ENCODE assay signal across 14 cellular contexts in genomic region chr11:61111786-61112517, GRCh38. TPM values are rescaled to one million over a fixed set of nuclear protein-coding genes. Genes with fewer than 3 reads are reported as not detected.
DNase-seq lines count a peak whose midpoint lies in the region; ATAC-seq and TF ChIP-seq lines count a peak whose summit lies in the region.
"Had no signal": no experiment of that assay in that cellular context is flagged by ENCODE, and none has a peak within 500 bp of the region (broad histone marks: within the 10 kb centered on the region; RNA-seq: fewer than 3 reads in every experiment).

No MANE protein-coding gene starts in this region.

- intact Hi-C loops in prostate gland (cut with DNase I): no loop called here

- peak overlapping the region; percentile 96 for H3K27ac Mint-ChIP-seq in activated CD4-positive, alpha-beta memory T cell treated with anti-CD3 and anti-CD28 coated beads, Interleukin-2, amount 10 ng/mL, durations not matched to agents 7 days and 5 days
- peak overlapping the region; percentile 98 for H3K27ac Mint-ChIP-seq in activated naive CD8-positive, alpha-beta T cell treated with anti-CD3 and anti-CD28 coated beads, Interleukin-2, amount 50 U/mL, for 24 hours

- DNase-seq in Jurkat, Clone E6-1 (ENCODE audit: low read depth, low spot score): peak; percentile 75
- DNase-seq in activated CD4-positive, alpha-beta memory T cell treated with anti-CD3 and anti-CD28 coated beads, Interleukin-2, amount 10 ng/mL, durations not matched to agents 7 days and 5 days: peak; percentile 84
- peak; percentile 59 for DNase-seq in activated naive CD8-positive, alpha-beta T cell treated with anti-CD3 and anti-CD28 coated beads, Interleukin-2, amount 50 U/mL, for 24 hours
- peak in 2 of 3 donors; percentile 64 to 69 for DNase-seq in stimulated activated CD4-positive, alpha-beta T cell treated with anti-CD3 and anti-CD28 coated beads, TNF-alpha, amount 100 ng/mL, for 48 hours (ENCODE audit: low read depth in 3 of 3)
- DNase-seq in prostate gland (ENCODE audit: low spot score): no peak
- no peak for DNase-seq in cerebellar nuclear complex (lab: John Stamatoyannopoulos, UW)
- DNase-seq in WERI-Rb-1: no peak
- DNase-seq: hippocampal formation, mesenchymal stem cell, NCI-H1092 treated with DMSO at 0.1 percent for 48 hours, NCI-H69, Right ventricle myocardium superior had no signal

- no peaks in the 10 kb centered on the region for H3K27me3 ChIP-seq in prostate gland (replicated peaks; ENCODE audit: insufficient read depth)
- H3K27me3 ChIP-seq in WERI-Rb-1 (ENCODE audit: insufficient read depth, low read depth, severe bottlenecking): no peaks in the 10 kb centered on the region

- peak; percentile 95 for ATAC-seq in activated naive CD8-positive, alpha-beta T cell treated with anti-CD3 and anti-CD28 coated beads, Interleukin-2, amount 50 U/mL, for 24 hours
- ATAC-seq in HG02798 (IDR thresholded peaks at IDR 0.05; ENCODE audit: poor library complexity, unreplicated experiment): no peak

- H3K27me3 Mint-ChIP-seq in activated CD4-positive, alpha-beta memory T cell treated with anti-CD3 and anti-CD28 coated beads, Interleukin-2, amount 10 ng/mL, durations not matched to agents 7 days and 5 days: no peaks in the 10 kb centered on the region
- no peaks in the 10 kb centered on the region for H3K27me3 Mint-ChIP-seq in activated naive CD8-positive, alpha-beta T cell treated with anti-CD3 and anti-CD28 coated beads, Interleukin-2, amount 50 U/mL, for 24 hours

- H3K9me3 Mint-ChIP-seq in activated CD4-positive, alpha-beta memory T cell treated with anti-CD3 and anti-CD28 coated beads, Interleukin-2, amount 10 ng/mL, durations not matched to agents 7 days and 5 days: no peaks in the 10 kb centered on the region
- peaks cover 4% of the 10 kb centered on the region for H3K9me3 Mint-ChIP-seq in activated naive CD8-positive, alpha-beta T cell treated with anti-CD3 and anti-CD28 coated beads, Interleukin-2, amount 50 U/mL, for 24 hours
- H3K9me3 Mint-ChIP-seq: CD14-positive monocyte had no signal

- POLR2A ChIA-PET in activated CD4-positive, alpha-beta memory T cell treated with anti-CD3 and anti-CD28 coated beads, Interleukin-2, amount 10 ng/mL, durations not matched to agents 7 days and 5 days (lab: Charles Lee): interaction anchor here (0.8 to 7.6 kb wide), 28 partner anchors 9 to 317 kb away, joined by 3 to 134 read pairs (median 10); partner anchors contain the start of genes CD5, CPSF7, SDHAF2 and TMEM109

- peaks cover 96% of the 10 kb centered on the region for H3K36me3 Mint-ChIP-seq in activated CD4-positive, alpha-beta memory T cell treated with anti-CD3 and anti-CD28 coated beads, Interleukin-2, amount 10 ng/mL, durations not matched to agents 7 days and 5 days (ENCODE audit: low read depth)
- H3K36me3 Mint-ChIP-seq in activated naive CD8-positive, alpha-beta T cell treated with anti-CD3 and anti-CD28 coated beads, Interleukin-2, amount 50 U/mL, for 24 hours (ENCODE audit: low read depth): peaks cover 69% of the 10 kb centered on the region
- H3K36me3 Mint-ChIP-seq: CD14-positive monocyte had no signal

- H3K4me1 ChIP-seq in prostate gland (replicated peaks): no peaks in the 10 kb centered on the region

- no peak overlapping the region for H3K4me3 Mint-ChIP-seq in activated CD4-positive, alpha-beta memory T cell treated with anti-CD3 and anti-CD28 coated beads, Interleukin-2, amount 10 ng/mL, durations not matched to agents 7 days and 5 days
- H3K4me3 Mint-ChIP-seq in activated naive CD8-positive, alpha-beta T cell treated with anti-CD3 and anti-CD28 coated beads, Interleukin-2, amount 50 U/mL, for 24 hours: peak overlapping the region; percentile 71

- H3K4me3 ChIP-seq in Jurkat, Clone E6-1 (ENCODE audit: low read length): no peak overlapping the region
- H3K4me3 ChIP-seq in prostate gland (no peak overlapping the region), WERI-Rb-1 (ENCODE audit: low read depth, low read length) (no peak overlapping the region)

- CTCF ChIA-PET in activated CD4-positive, alpha-beta memory T cell treated with anti-CD3 and anti-CD28 coated beads, Interleukin-2, amount 10 ng/mL, durations not matched to agents 7 days and 5 days (lab: Charles Lee): interaction anchor here (0.8 to 5.1 kb wide), 19 partner anchors 8 to 212 kb away, joined by 3 to 30 read pairs (median 5); partner anchors contain the start of genes CD5 and TMEM109

- H3K9me3 ChIP-seq in prostate gland: no peaks in the 10 kb centered on the region
- no peaks in the 10 kb centered on the region for H3K9me3 ChIP-seq in WERI-Rb-1 (ENCODE audit: severe bottlenecking)

- H3K4me1 Mint-ChIP-seq in activated CD4-positive, alpha-beta memory T cell treated with anti-CD3 and anti-CD28 coated beads, Interleukin-2, amount 10 ng/mL, durations not matched to agents 7 days and 5 days: peaks cover 98% of the 10 kb centered on the region
- peaks cover 98% of the 10 kb centered on the region for H3K4me1 Mint-ChIP-seq in activated naive CD8-positive, alpha-beta T cell treated with anti-CD3 and anti-CD28 coated beads, Interleukin-2, amount 50 U/mL, for 24 hours

- WGBS in prostate gland: 84% methylated on average over 11 of the region's 11 CpGs

- TF ChIP-seq CTCF in prostate gland (IDR thresholded peaks at IDR 0.05) (no peak), WERI-Rb-1 (IDR thresholded peaks at IDR 0.05; ENCODE audit: low read depth, low read length) (no peak)

- H3K27ac ChIP-seq in prostate gland: no peak overlapping the region
- H3K27ac ChIP-seq in WERI-Rb-1: no peak overlapping the region

- no peak for TF ChIP-seq POLR2A in prostate gland (IDR thresholded peaks at IDR 0.05)

- no peaks in the 10 kb centered on the region for H3K36me3 ChIP-seq in prostate gland
- no peaks in the 10 kb centered on the region for H3K36me3 ChIP-seq in WERI-Rb-1

RNA-seq across cellular contexts. Expression of gene CD5, which starts 9.7 kb away (rescaled TPM):
- 3.5 TPM for polyA plus RNA-seq in Jurkat, Clone E6-1 (2012; ENCODE audit: insufficient read depth, insufficient read length)
- 100 to 1,000 TPM; 359 to 373 TPM for total RNA-seq in activated CD4-positive, alpha-beta memory T cell treated with anti-CD3 and anti-CD28 coated beads, Interleukin-2, amount 10 ng/mL, durations not matched to agents 7 days and 5 days
- total RNA-seq in prostate gland: under 1 TPM; 0.18 to 0.91 TPM
- total RNA-seq: Right ventricle myocardium superior had no signal

RNA-seq across cellular contexts. Expression of gene VPS37C, which starts 49.3 kb away (rescaled TPM):
- 6.0 TPM for polyA plus RNA-seq in Jurkat, Clone E6-1 (2012; ENCODE audit: insufficient read depth, insufficient read length)
- 1 to 10 TPM; 6.1 to 7.5 TPM for total RNA-seq in activated CD4-positive, alpha-beta memory T cell treated with anti-CD3 and anti-CD28 coated beads, Interleukin-2, amount 10 ng/mL, durations not matched to agents 7 days and 5 days
- total RNA-seq in prostate gland: 10 to 100 TPM; 32.2 to 38.8 TPM

Comparison
In these comparisons a context has a peak if more than half of its experiments do, and no peak if none do; other contexts are left out.
1. DNase-seq: peak in Jurkat, Clone E6-1 (single experiment), activated CD4-positive, alpha-beta memory T cell treated with anti-CD3 and anti-CD28 coated beads, Interleukin-2, amount 10 ng/mL, durations not matched to agents 7 days and 5 days (single experiment), activated naive CD8-positive, alpha-beta T cell treated with anti-CD3 and anti-CD28 coated beads, Interleukin-2, amount 50 U/mL, for 24 hours (single experiment) and stimulated activated CD4-positive, alpha-beta T cell treated with anti-CD3 and anti-CD28 coated beads, TNF-alpha, amount 100 ng/mL, for 48 hours (2 of 3); none in prostate gland (single experiment), cerebellar nuclear complex (0 of 2) and WERI-Rb-1 (single experiment).
2. RNA of gene CD5, which starts 9.7 kb away (total RNA-seq): 359 to 373 TPM in activated CD4-positive, alpha-beta memory T cell treated with anti-CD3 and anti-CD28 coated beads, Interleukin-2, amount 10 ng/mL, durations not matched to agents 7 days and 5 days; 0.18 to 0.91 TPM in prostate gland; every median in the first group is over 100 times any median in the second.